ENCODE assay signal across 12 cellular contexts in genomic region chr1:50110084-50110615, GRCh38. TPM values are rescaled to one million over a fixed set of nuclear protein-coding genes. Genes with fewer than 3 reads are reported as not detected.
DNase-seq lines count a peak whose midpoint lies in the region; ATAC-seq and TF ChIP-seq lines count a peak whose summit lies in the region.
"Had no signal": no experiment of that assay in that cellular context is flagged by ENCODE, and none has a peak within 500 bp of the region (broad histone marks: within the 10 kb centered on the region; RNA-seq: fewer than 3 reads in every experiment).

No MANE protein-coding gene starts in this region.

- no peaks in the 10 kb centered on the region for H3K9me2 ChIP-seq in SK-N-SH

- in situ Hi-C loops in GM13977 (cut with MboI; ENCODE audit: low pct_unique_long_range_greater_than_20kb, low sequenced_read_pairs, unreplicated experiment), result no loop called here

- peak overlapping the region; percentile 74 for H3K4me2 ChIP-seq in SK-N-SH

- TF ChIP-seq CTCF in SK-N-SH (IDR thresholded peaks at IDR 0.05) (no peak), GM13977 (IDR thresholded peaks at IDR 0.05; ENCODE audit: extremely low read depth, insufficient read depth, missing control alignments) (no peak), left ventricle myocardium inferior (IDR thresholded peaks at IDR 0.05; ENCODE audit: borderline replicate concordance) (no peak)

- H3K36me3 Mint-ChIP-seq in central memory CD8-positive, alpha-beta T cell (ENCODE audit: insufficient read depth), result peaks cover 2% of the 10 kb centered on the region
- H3K36me3 Mint-ChIP-seq: CD4-positive, CD25-positive, alpha-beta regulatory T cell had no signal

- no peaks in the 10 kb centered on the region for H3F3A ChIP-seq in SK-N-SH (replicated peaks; ENCODE audit: insufficient read depth)

- peak overlapping the region; percentile 17 for H2AFZ ChIP-seq in SK-N-SH (ENCODE audit: low read depth)

- peak overlapping the region; percentile 39 to 59 for H3K4me3 ChIP-seq in SK-N-SH (ENCODE audit: low read depth in 2 of 2, low read length in 1 of 2)
- peak overlapping the region; percentile 30 for H3K4me3 ChIP-seq in rectal smooth muscle tissue (ENCODE audit: low read length)
- no peak overlapping the region for H3K4me3 ChIP-seq in left ventricle myocardium inferior

- no peak for TF ChIP-seq RAD21 in SK-N-SH (IDR thresholded peaks at IDR 0.05; ENCODE audit: low read length)

- H3K36me3 ChIP-seq in SK-N-SH (replicated peaks in 1 of 2; ENCODE audit: control insufficient read depth in 1 of 2, insufficient read depth in 2 of 2, low read length in 1 of 2), result no peaks in the 10 kb centered on the region
- no peaks in the 10 kb centered on the region for H3K36me3 ChIP-seq in rectal smooth muscle tissue (ENCODE audit: control insufficient read depth, insufficient read depth, low read length)
- no peaks in the 10 kb centered on the region for H3K36me3 ChIP-seq in left ventricle myocardium inferior

- ATAC-seq in SK-N-SH treated with all-trans-retinoic acid at 6 μM for 48 hours, result no peak; the same call in 2 of the 3 replicates
- ATAC-seq in central memory CD8-positive, alpha-beta T cell (replicated peaks; ENCODE audit: extremely low read depth, poor library complexity, severe bottlenecking), result no peak
- no peak for ATAC-seq in GM21526 (IDR thresholded peaks at IDR 0.05; ENCODE audit: low FRiP score, unreplicated experiment)

- peaks cover 19% of the 10 kb centered on the region for H3K4me1 Mint-ChIP-seq in central memory CD8-positive, alpha-beta T cell

- DNase-seq in SK-N-SH, result no peak
- peak; percentile 88 for DNase-seq in NCI-H2029 treated with DMSO at 0.1 percent for 48 hours (lab: John Stamatoyannopoulos, UW)
- no peak for DNase-seq in central memory CD8-positive, alpha-beta T cell (ENCODE audit: low spot score in 2 of 2)
- no peak for DNase-seq in GM13977 (ENCODE audit: low spot score)
- no peak for DNase-seq in left ventricle myocardium inferior
- DNase-seq: activated B cell treated with CpG ODN at 0.5 μM for 24 hours; erythroblast; stimulated activated CD4-positive, alpha-beta T cell treated with anti-CD3 and anti-CD28 coated beads, Interleukin-2, amount 100 ng/mL, for 24 hours had no signal

- POLR2A ChIA-PET in SK-N-SH (lab: Yijun Ruan, JAX), result interaction anchor here (0.6 to 8.8 kb wide), 9 partner anchors 156 to 1193 kb away, joined by 3 to 87 read pairs (median 5); no protein-coding TSS in a partner anchor

- no peak overlapping the region for H3K27ac Mint-ChIP-seq in central memory CD8-positive, alpha-beta T cell (ENCODE audit: low read depth)
- H3K27ac Mint-ChIP-seq: activated B cell treated with CpG ODN at 0.5 μM for 24 hours; CD4-positive, CD25-positive, alpha-beta regulatory T cell had no signal

- intact Hi-C loops in left ventricle myocardium inferior (cut with micrococcal nuclease), result no loop called here

- H3K9ac ChIP-seq in SK-N-SH, result 0 out of 2 replicates have a peak overlapping the region, but pooled peaks have one; percentile 15
- no peak overlapping the region for H3K9ac ChIP-seq in rectal smooth muscle tissue (ENCODE audit: low read length)

- H3K4me1 ChIP-seq in SK-N-SH (ENCODE audit: control insufficient read depth in 1 of 2, insufficient read depth in 2 of 2, low read depth in 1 of 2, low read length in 1 of 2), result peaks cover 0 to 2% of the 10 kb centered on the region in 2 experiments; a peak in 2 of 4 replicates
- H3K4me1 ChIP-seq in rectal smooth muscle tissue (ENCODE audit: control insufficient read depth, insufficient read depth, low read length), result no peaks in the 10 kb centered on the region
- peaks cover 8% of the 10 kb centered on the region for H3K4me1 ChIP-seq in left ventricle myocardium inferior

- H3K9me3 ChIP-seq in SK-N-SH (no peaks in the 10 kb centered on the region), left ventricle myocardium inferior (replicated peaks) (no peaks in the 10 kb centered on the region)

- H3K27ac ChIP-seq in SK-N-SH (ENCODE audit: low read depth in 2 of 2, low read length in 1 of 2) (peak overlapping the region in 1 of 2 experiments; percentile 92; a peak in 2 of 4 replicates), rectal smooth muscle tissue (ENCODE audit: low read depth, low read length) (no peak overlapping the region), left ventricle myocardium inferior (replicated peaks) (no peak overlapping the region)

- peaks cover 85% of the 10 kb centered on the region for H3K27me3 Mint-ChIP-seq in central memory CD8-positive, alpha-beta T cell

- CTCF ChIA-PET in SK-N-SH (lab: Yijun Ruan, JAX), result interaction anchor here (1.2 to 12.9 kb wide), 4 partner anchors 65 to 1537 kb away, joined by 3 to 117 read pairs (median 44); no protein-coding TSS in a partner anchor

- H4K20me1 ChIP-seq in SK-N-SH (ENCODE audit: insufficient read depth), result no peaks in the 10 kb centered on the region

- no peaks in the 10 kb centered on the region for H3K79me2 ChIP-seq in SK-N-SH (ENCODE audit: insufficient read depth)

- no peaks in the 10 kb centered on the region for H3K9me3 Mint-ChIP-seq in central memory CD8-positive, alpha-beta T cell
- H3K9me3 Mint-ChIP-seq: activated B cell treated with CpG ODN at 0.5 μM for 24 hours had no signal

- peak overlapping the region; percentile 63 for H3K4me3 Mint-ChIP-seq in central memory CD8-positive, alpha-beta T cell
- H3K4me3 Mint-ChIP-seq: activated B cell treated with CpG ODN at 0.5 μM for 24 hours had no signal

- 6% methylated on average over 12 of the region's 12 CpGs for WGBS in SK-N-SH (ENCODE audit: low lambda C conversion rate)

- no peak for TF ChIP-seq EP300 in SK-N-SH (IDR thresholded peaks at IDR 0.05; ENCODE audit: borderline replicate concordance in 1 of 2, low read depth in 1 of 2, low read length in 1 of 2)

- H3K27me3 ChIP-seq in SK-N-SH (ENCODE audit: insufficient read depth) (peaks cover 5% of the 10 kb centered on the region; the same call in 1 of the 2 replicates), rectal smooth muscle tissue (ENCODE audit: control insufficient read depth, insufficient read depth, low read length) (no peaks in the 10 kb centered on the region), left ventricle myocardium inferior (ENCODE audit: low read depth) (peaks cover 93% of the 10 kb centered on the region)

TF ChIP-seq in SK-N-SH, 30 proteins besides CTCF, POLR2A, EP300 and RAD21 (continues in another document):
- TF ChIP-seq FOXJ3 (CRISPR knock-in tag; IDR thresholded peaks at IDR 0.05) (no peak), EZH2phosphoT487 (IDR thresholded peaks at IDR 0.05; ENCODE audit: borderline replicate concordance, low read depth) (no peak), TEAD4 (IDR thresholded peaks at IDR 0.05; ENCODE audit: borderline replicate concordance, insufficient read depth) (no peak), ELF1 (IDR thresholded peaks at IDR 0.05) (no peak), FOXM1 (IDR thresholded peaks at IDR 0.05; ENCODE audit: low read depth) (no peak), POLR2AphosphoS5 (IDR thresholded peaks at IDR 0.05; ENCODE audit: low read depth, low read length) (no peak), RFX5 (IDR thresholded peaks at IDR 0.05; ENCODE audit: low read length) (no peak), SIN3A (IDR thresholded peaks at IDR 0.05; ENCODE audit: borderline replicate concordance, low read depth, low read length) (no peak), CHD2 (IDR thresholded peaks at IDR 0.05; ENCODE audit: low read length, partially characterized antibody) (no peak), USF2 (IDR thresholded peaks at IDR 0.05; ENCODE audit: borderline replicate concordance, low read depth, low read length) (no peak), MEF2A (IDR thresholded peaks at IDR 0.05; ENCODE audit: borderline replicate concordance, low read depth) (no peak)

TF ChIP-seq in SK-N-SH treated with all-trans-retinoic acid at 6 μM for 48 hours, 23 proteins besides CTCF, POLR2A, EP300 and RAD21 (continues in another document):
- TF ChIP-seq RARB (CRISPR knock-in tag; IDR thresholded peaks at IDR 0.05), result no peak
- TF ChIP-seq BACH2 (CRISPR knock-in tag; IDR thresholded peaks at IDR 0.05; ENCODE audit: borderline replicate concordance), result no peak
- TF ChIP-seq ZC3H10 (CRISPR knock-in tag; IDR thresholded peaks at IDR 0.05), result no peak
- TF ChIP-seq PPARA (CRISPR knock-in tag; IDR thresholded peaks at IDR 0.05; ENCODE audit: borderline replicate concordance), result no peak
- no peak for TF ChIP-seq ESRRG (CRISPR knock-in tag; IDR thresholded peaks at IDR 0.05)
- no peak for TF ChIP-seq ISL1 (CRISPR knock-in tag; IDR thresholded peaks at IDR 0.05)
- TF ChIP-seq TSHZ2 (CRISPR knock-in tag; IDR thresholded peaks at IDR 0.05), result no peak
- TF ChIP-seq ZFP30 (CRISPR knock-in tag; IDR thresholded peaks at IDR 0.05), result no peak
- TF ChIP-seq ZNF8 (CRISPR knock-in tag; IDR thresholded peaks at IDR 0.05), result no peak

RNA-seq across cellular contexts. Expression of gene ELAVL4, which starts 1.4 kb away (rescaled TPM):
- polyA plus RNA-seq in SK-N-SH (2012; rRNA removed), result 2.7 and 6.0 TPM in 2 replicates
- polyA plus RNA-seq in SK-N-SH (2012; cell fraction: cytosol; rRNA removed), result 5.7 and 9.6 TPM in 2 replicates
- 2.6 and 5.4 TPM in 2 replicates for polyA plus RNA-seq in SK-N-SH (2012; cell fraction: nucleus; rRNA removed)
- total RNA-seq in left ventricle myocardium inferior, result not detected
- total RNA-seq: activated B cell treated with CpG ODN at 0.5 μM for 24 hours; CD4-positive, CD25-positive, alpha-beta regulatory T cell had no signal
- polyA plus RNA-seq: CD4-positive, CD25-positive, alpha-beta regulatory T cell had no signal
